Comparison of ENCODE assay signal across 1 cellular context in genomic region chr9:134913041-134913712, GRCh38.
TF ChIP-seq lines count a peak whose summit lies in the region.

No MANE protein-coding gene starts in this region.

TF ChIP-seq in SK-N-SH, 30 proteins besides CTCF, POLR2A, EP300 and RAD21:
- no peak for TF ChIP-seq REST (IDR thresholded peaks at IDR 0.05; ENCODE audit: low read depth, low read length)
- TF ChIP-seq ELF1 (IDR thresholded peaks at IDR 0.05) = no peak
